In the genomic region with DNA sequence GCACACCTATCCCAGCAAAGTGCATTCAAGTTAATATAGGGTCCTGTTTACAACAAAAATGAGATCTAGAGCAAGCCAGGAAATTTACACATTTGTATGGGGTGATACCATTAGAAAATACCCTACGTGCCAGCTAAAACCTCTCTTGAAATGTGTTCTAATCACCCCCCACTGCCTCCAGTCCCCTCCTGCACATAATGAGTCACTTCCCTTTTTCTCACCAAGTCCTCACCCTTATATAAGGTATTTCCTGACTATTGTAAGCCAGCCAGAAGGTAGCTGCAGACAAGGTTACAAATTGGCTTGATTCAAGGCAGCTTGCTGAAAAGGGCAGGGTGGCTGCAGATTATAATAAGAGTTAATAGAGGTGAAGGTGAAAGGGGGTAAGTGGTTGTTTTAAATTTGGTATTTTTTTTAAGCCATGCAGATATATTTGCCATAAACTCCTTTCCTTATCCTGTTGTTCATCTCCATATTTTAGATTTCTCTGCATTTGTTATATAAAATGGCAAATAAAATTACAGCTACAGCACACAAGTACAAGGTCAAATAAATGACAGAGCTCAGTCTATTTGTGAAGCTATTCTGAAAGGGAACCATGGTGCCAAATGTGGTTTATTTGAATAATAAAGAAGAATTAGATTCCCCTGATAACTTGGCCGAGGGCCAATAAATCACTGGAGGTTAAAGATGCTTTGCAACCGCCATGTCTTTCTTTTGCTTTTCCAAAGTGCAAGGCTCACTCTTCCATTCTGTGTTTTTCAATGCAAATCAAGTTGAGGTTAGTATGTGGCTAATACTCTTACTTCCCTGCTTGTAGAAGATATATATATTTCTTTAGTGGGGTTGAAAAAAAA, we compare ENCODE assay signal across 7 cellular contexts.
DNase-seq lines count a peak whose midpoint lies in the region; ATAC-seq, FAIRE-seq and TF ChIP-seq lines count a peak whose summit lies in the region.

No MANE protein-coding gene starts in this region.

- H4K20me1 ChIP-seq in OCI-LY3 (ENCODE audit: insufficient read depth, low read length) (no peaks in the 10 kb centered on the region), keratinocyte (ENCODE audit: control insufficient read depth, extremely low read depth, insufficient read depth, low read length) (no peaks in the 10 kb centered on the region)

- no peaks in the 10 kb centered on the region for H3K27me3 ChIP-seq in OCI-LY3 (ENCODE audit: low read depth, low read length)
- no peaks in the 10 kb centered on the region for H3K27me3 ChIP-seq in keratinocyte (ENCODE audit: control insufficient read depth, extremely low read depth, insufficient read depth, low read length)

- DNase-seq in GM19238 (ENCODE audit: insufficient read length, low spot score) (peak; percentile 1), keratinocyte (ENCODE audit: low read depth, low spot score) (peak; percentile 30), HCEC 1CT (no peak), C1 segment of cervical spinal cord (lab: John Stamatoyannopoulos, UW) (no peak)

- peak overlapping the region; percentile 90 for H3K27ac ChIP-seq in OCI-LY3 (ENCODE audit: low read length)
- H3K27ac ChIP-seq in keratinocyte (ENCODE audit: control insufficient read depth, insufficient read depth, low read length), result peak overlapping the region; percentile 67

- H3K9ac ChIP-seq in OCI-LY3 (ENCODE audit: low read length) (peak overlapping the region; percentile 62), keratinocyte (ENCODE audit: control insufficient read depth, extremely low read depth, insufficient read depth, low read length) (no peak overlapping the region)

- TF ChIP-seq CTCF in OCI-LY3 (IDR thresholded peaks at IDR 0.05; ENCODE audit: low read depth, low read length) (no peak), keratinocyte (optimal IDR thresholded peaks at IDR 0.05 in 1 of 3, IDR thresholded peaks at IDR 0.05 in 1 of 3, conservative IDR thresholded peaks at IDR 0.05 in 1 of 3; ENCODE audit: extremely low read depth in 1 of 3, insufficient read depth in 2 of 3, low read length in 3 of 3) (no peak)

- dilution Hi-C loops in keratinocyte (cut with MboI; ENCODE audit: extremely low pct_ligation_motif_present, low sequenced_read_pairs), result no loop called here

- peaks cover 53% of the 10 kb centered on the region for H3K4me1 ChIP-seq in OCI-LY3 (ENCODE audit: low read length)
- peaks cover 56% of the 10 kb centered on the region for H3K4me1 ChIP-seq in keratinocyte (ENCODE audit: control insufficient read depth, extremely low read depth, insufficient read depth, low read length)

- FAIRE-seq in keratinocyte (lab: Jason Lieb, UNC), result peak; percentile 92

- H3K9me3 ChIP-seq in OCI-LY3 (ENCODE audit: insufficient read depth, low read length) (no peaks in the 10 kb centered on the region), keratinocyte (ENCODE audit: control insufficient read depth, low read depth, low read length) (no peaks in the 10 kb centered on the region)

- H3K4me3 ChIP-seq in OCI-LY3 (ENCODE audit: low read length), result peak overlapping the region; percentile 69
- H3K4me3 ChIP-seq in keratinocyte (ENCODE audit: control insufficient read depth in 2 of 3, extremely low read depth in 1 of 3, insufficient read depth in 2 of 3, low read depth in 1 of 3, low read length in 3 of 3), result peak overlapping the region in 2 of 3 experiments; percentile 11 to 29

- H2AFZ ChIP-seq in OCI-LY3 (ENCODE audit: low read depth, low read length) (peak overlapping the region; percentile 36; the same call in 1 of the 2 replicates), keratinocyte (ENCODE audit: control insufficient read depth, low read length) (peak overlapping the region; percentile 27)

- ATAC-seq in HG03135 (IDR thresholded peaks at IDR 0.05; ENCODE audit: unreplicated experiment) (peak; percentile 78), GM19452 (IDR thresholded peaks at IDR 0.05; ENCODE audit: unreplicated experiment) (no peak)

- no peaks in the 10 kb centered on the region for H3K9me1 ChIP-seq in keratinocyte (ENCODE audit: control insufficient read depth, extremely low read depth, insufficient read depth, low read length)

- H3K79me2 ChIP-seq in OCI-LY3 (ENCODE audit: low read length) (no peaks in the 10 kb centered on the region), keratinocyte (ENCODE audit: control insufficient read depth, insufficient read depth, low read length) (no peaks in the 10 kb centered on the region)

- H3K36me3 ChIP-seq in OCI-LY3 (replicated peaks; ENCODE audit: low read depth, low read length) (no peaks in the 10 kb centered on the region), keratinocyte (ENCODE audit: control insufficient read depth in 2 of 2, extremely low read depth in 1 of 2, insufficient read depth in 2 of 2, low read length in 2 of 2) (no peaks in the 10 kb centered on the region)

- peak overlapping the region; percentile 70 for H3K4me2 ChIP-seq in OCI-LY3 (ENCODE audit: low read length)
- peak overlapping the region; percentile 68 for H3K4me2 ChIP-seq in keratinocyte (ENCODE audit: control insufficient read depth, extremely low read depth, insufficient read depth, low read depth, low read length)

Comparison
In these comparisons a context has a peak if more than half of its experiments do, and no peak if none do; other contexts are left out.
1. DNase-seq: peak in GM19238 (single experiment) and keratinocyte (single experiment); none in HCEC 1CT (single experiment) and C1 segment of cervical spinal cord (0 of 14).